ENCODE assay signal across 13 cellular contexts in genomic region chr20:50242863-50243609, GRCh38. TPM values are rescaled to one million over a fixed set of nuclear protein-coding genes. Genes with fewer than 3 reads are reported as not detected.
DNase-seq lines count a peak whose midpoint lies in the region; ATAC-seq and TF ChIP-seq lines count a peak whose summit lies in the region.
"Had no signal": no experiment of that assay in that cellular context is flagged by ENCODE, and none has a peak within 500 bp of the region (broad histone marks: within the 10 kb centered on the region; RNA-seq: fewer than 3 reads in every experiment).

No MANE protein-coding gene starts in this region.

- POLR2A ChIA-PET in GM10248 (lab: Yijun Ruan, JAX), result no interaction called here

- ATAC-seq in GM19467 (IDR thresholded peaks at IDR 0.05; ENCODE audit: unreplicated experiment) (no peak), GM18909 (IDR thresholded peaks at IDR 0.05; ENCODE audit: poor library complexity, unreplicated experiment) (no peak)

- H3K4me3 ChIP-seq in skeletal muscle satellite cell (ENCODE audit: low read length), result no peak overlapping the region

- in situ Hi-C loops in SK-MEL-5 (cut with HindIII; ENCODE audit: low pct_unique_long_range_greater_than_20kb, low sequenced_read_pairs), result no loop called here

- peaks cover 19% of the 10 kb centered on the region for H3K4me1 ChIP-seq in skeletal muscle satellite cell (ENCODE audit: control insufficient read depth, insufficient read depth, low read length)
- H3K4me1 ChIP-seq: parathyroid adenoma had no signal

- TF ChIP-seq CTCF in GM10248 (IDR thresholded peaks at IDR 0.05; ENCODE audit: control extremely low read depth, extremely low read depth, low read depth, missing control alignments), result no peak

- DNase-seq in NCI-H1048 (lab: John Stamatoyannopoulos, UW) (peak; percentile 75), SK-MEL-5 (ENCODE audit: low read depth, low spot score) (peak; percentile 95), head of caudate nucleus (peak; percentile 43 to 92 (median 78)), GM10248 (ENCODE audit: extremely low spot score) (no peak)
- DNase-seq: DMS79 treated with DMSO at 0.1 percent for 48 hours; endodermal cell; immature natural killer cell; NK-92 treated with Interleukin-12 subunit alpha and Interleukin-12 subunit beta, amount 100 ng/mL, for 24 hours; WERI-Rb-1 had no signal

- H3K9ac ChIP-seq in skeletal muscle satellite cell (ENCODE audit: low read depth, low read length), result no peak overlapping the region
- H3K9ac ChIP-seq: parathyroid adenoma had no signal

- CTCF ChIA-PET in GM10248 (lab: Yijun Ruan, JAX), result interaction anchor here (1.5 kb wide), 1 partner anchor 9 kb away, joined by 3 read pairs; no protein-coding TSS in a partner anchor

- intact Hi-C loops in head of caudate nucleus (cut with DNase I), result no loop called here

- no peaks in the 10 kb centered on the region for H3K9me3 ChIP-seq in skeletal muscle satellite cell (replicated peaks; ENCODE audit: low read length)

- peak overlapping the region; percentile 10 for H3K4me2 ChIP-seq in skeletal muscle satellite cell (ENCODE audit: low read length)

- H3K36me3 ChIP-seq in skeletal muscle satellite cell (ENCODE audit: insufficient read depth, low read length), result no peaks in the 10 kb centered on the region
- H3K36me3 ChIP-seq: WERI-Rb-1 had no signal

- peaks cover 19% of the 10 kb centered on the region for H3K27me3 ChIP-seq in skeletal muscle satellite cell (ENCODE audit: control insufficient read depth, insufficient read depth, low read length)

RNA-seq across cellular contexts. Expression of gene CEBPB, which starts 52.4 kb away (rescaled TPM):
- 47.4 and 69.6 TPM in 2 replicates for total RNA-seq in SK-MEL-5 (2014; rRNA removed; shearing (Covaris generic))
- polyA plus RNA-seq in SK-MEL-5 (2015; cell fraction: cytosol; rRNA removed), result 149 and 166 TPM in 2 replicates
- polyA plus RNA-seq in SK-MEL-5 (2015; cell fraction: nucleus; rRNA removed), result 47.7 and 80.3 TPM in 2 replicates
- 64.2 and 66.7 TPM in 2 replicates for total RNA-seq in skeletal muscle satellite cell (2012; rRNA removed)
